10 cellular contexts compared by ENCODE assay signal in the genomic region with DNA sequence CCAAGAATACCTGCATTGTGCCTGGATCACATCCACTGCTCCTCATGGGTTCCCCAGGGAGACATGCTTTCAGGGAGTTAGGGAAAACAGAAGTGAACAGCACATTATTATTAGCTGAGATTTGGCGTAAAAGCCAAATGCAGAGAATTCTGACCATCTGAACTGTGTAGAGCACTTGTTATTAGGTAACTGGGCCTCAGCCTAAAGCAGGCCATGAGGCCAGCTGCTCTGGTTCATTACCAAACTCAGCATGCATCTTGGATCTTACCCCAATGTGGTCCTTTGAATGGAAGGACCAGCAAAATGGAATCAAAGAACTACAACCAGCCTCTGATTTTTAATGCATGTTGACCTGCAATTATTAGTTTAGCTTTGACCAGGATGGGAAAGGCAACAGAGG.
"Had no signal": no experiment of that assay in that cellular context is flagged by ENCODE, and none has a peak within 500 bp of the region (broad histone marks: within the 10 kb centered on the region; RNA-seq: fewer than 3 reads in every experiment).

No MANE protein-coding gene starts in this region.

- H3K27ac Mint-ChIP-seq: HFFc6, IgD-negative memory B cell had no signal

- DNase-seq: GM23248, GOT3, H7, HFFc6, KBM-7 had no signal

- H3K36me3 ChIP-seq: HAP-1 had no signal

- H2AFZ ChIP-seq: GM23248 had no signal

- ATAC-seq: HCT116, HepG2 had no signal

- H3K27ac ChIP-seq: GM23248, HL-60 had no signal

- H3K36me3 Mint-ChIP-seq: IgD-negative memory B cell had no signal

- H3K4me3 Mint-ChIP-seq: HFFc6, IgD-negative memory B cell had no signal

- H3K9me3 Mint-ChIP-seq: HFFc6 had no signal

- H3K4me1 Mint-ChIP-seq: IgD-negative memory B cell had no signal

- H3K4me3 ChIP-seq: GM23248, HAP-1 had no signal
